In the genomic region with DNA sequence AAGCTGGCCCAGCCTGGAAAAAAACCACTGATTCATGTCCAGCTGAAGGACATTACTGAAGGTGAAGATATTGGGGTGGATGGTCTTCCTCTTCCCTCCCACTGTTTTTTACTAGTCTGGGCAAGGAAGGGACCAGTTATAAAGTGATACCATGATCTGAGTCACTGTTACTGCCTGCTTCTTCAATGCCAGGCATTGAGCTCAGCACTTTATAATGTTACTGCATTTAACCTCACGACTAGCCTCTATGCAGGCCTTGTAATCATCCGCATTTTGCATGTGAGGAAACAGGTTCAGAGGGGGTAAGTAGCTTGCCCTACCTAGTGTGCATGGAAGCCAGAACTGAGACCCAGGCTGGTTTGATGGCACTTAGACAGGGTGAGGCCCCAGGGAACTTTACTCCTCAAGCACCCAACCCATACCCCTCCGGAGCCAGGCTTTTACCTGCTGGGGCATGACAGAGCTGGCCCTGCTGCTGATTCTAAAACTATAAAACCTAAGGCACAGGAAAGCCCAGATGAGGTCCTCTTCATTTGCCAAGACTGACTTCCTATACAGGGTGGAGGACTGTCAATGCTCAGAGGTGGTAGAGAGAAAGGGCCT, we compare ENCODE assay signal across 16 cellular contexts.
"Had no signal": no experiment of that assay in that cellular context is flagged by ENCODE, and none has a peak within 500 bp of the region (broad histone marks: within the 10 kb centered on the region; RNA-seq: fewer than 3 reads in every experiment).

No MANE protein-coding gene starts in this region.

- H3K27me3 ChIP-seq: colonic mucosa, heart left ventricle, upper lobe of right lung had no signal

- H3K9me3 ChIP-seq: colonic mucosa, heart left ventricle, lower lobe of right lung, upper lobe of right lung had no signal

- H3K27ac ChIP-seq: colonic mucosa, heart left ventricle, lower lobe of right lung, parathyroid adenoma, upper lobe of right lung had no signal

- DNase-seq: activated CD4-positive, alpha-beta T cell treated with anti-CD3 and anti-CD28 coated beads for 4 hours; activated CD8-positive, alpha-beta T cell treated with anti-CD3 and anti-CD28 coated beads for 36 hours; activated gamma-delta T cell treated with Interleukin-2 at 50 U/mL for 16 hours; activated T-cell treated with anti-CD3 and anti-CD28 coated beads, Interleukin-2, amount 50 U/mL, for 48 hours; amniotic stem cell; central memory CD4-positive, alpha-beta T cell; colonic mucosa; heart left ventricle; immature natural killer cell; lower lobe of right lung; naive B cell; retina; stimulated activated CD4-positive, alpha-beta T cell treated with anti-CD3 and anti-CD28 coated beads, Interleukin-4, amount 100 ng/mL, for 24 hours; stimulated activated naive CD4-positive, alpha-beta T cell treated with Interleukin-2 at 50 U/mL for 16 hours; upper lobe of right lung had no signal

- H3K9ac ChIP-seq: parathyroid adenoma had no signal

- H2AFZ ChIP-seq: parathyroid adenoma had no signal

- ATAC-seq: activated CD8-positive, alpha-beta T cell treated with anti-CD3 and anti-CD28 coated beads for 36 hours; lower lobe of right lung; upper lobe of right lung had no signal

- H3K4me1 ChIP-seq: colonic mucosa, heart left ventricle, lower lobe of right lung, parathyroid adenoma, upper lobe of right lung had no signal

- H3K4me3 ChIP-seq: colonic mucosa, heart left ventricle, lower lobe of right lung, upper lobe of right lung had no signal

- H3K36me3 ChIP-seq: colonic mucosa, heart left ventricle, lower lobe of right lung, upper lobe of right lung had no signal
